In the genomic region with DNA sequence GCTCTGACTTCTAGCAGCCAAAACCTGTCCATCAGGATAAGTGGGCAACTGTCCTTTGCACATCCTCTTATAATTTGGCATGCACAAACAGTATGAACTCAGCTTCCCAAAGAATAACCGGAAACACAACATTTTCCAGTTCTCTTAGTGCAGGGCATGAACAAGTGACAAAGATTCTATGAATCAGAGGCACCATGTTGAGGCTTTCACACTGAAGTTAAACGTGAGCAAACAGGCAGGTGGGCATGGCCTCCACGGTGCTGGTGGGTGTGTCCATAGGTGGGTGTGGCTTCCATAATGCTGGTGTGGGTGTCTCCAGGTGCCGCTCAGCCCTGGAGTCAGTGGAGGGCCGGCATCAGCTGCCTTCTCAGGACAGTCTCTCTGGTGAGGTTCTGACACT, we compare ENCODE assay signal across 24 cellular contexts.
"Had no signal": no experiment of that assay in that cellular context is flagged by ENCODE, and none has a peak within 500 bp of the region (broad histone marks: within the 10 kb centered on the region; RNA-seq: fewer than 3 reads in every experiment).

No MANE protein-coding gene starts in this region.

- H3K36me3 ChIP-seq: gastrocnemius medialis, neutrophil, right lobe of liver, stomach, upper lobe of left lung had no signal

- H3K27ac Mint-ChIP-seq: activated CD4-positive, alpha-beta T cell treated with anti-CD3 and anti-CD28 coated beads, Interleukin-2, amount 10 ng/mL, durations not matched to agents 24 days and 14 days; activated CD8-positive, alpha-beta T cell treated with anti-CD3 and anti-CD28 coated beads for 36 hours; activated naive CD4-positive, alpha-beta T cell treated with anti-CD3 and anti-CD28 coated beads for 36 hours; activated T-helper 2 cell treated with anti-CD3 and anti-CD28 coated beads, Interferon-gamma antibody, Interleukin-2, Interleukin-4, amounts not matched to agents 10 μg/mL and 5 μg/mL and 100 μg/mL, durations not matched to agents 14 hours and 24 hours and 36 hours; endodermal cell; immature natural killer cell; naive thymus-derived CD8-positive, alpha-beta T cell had no signal

- H3K79me2 ChIP-seq: parathyroid adenoma had no signal

- H3K27ac ChIP-seq: body of pancreas, gastrocnemius medialis, neutrophil, parathyroid adenoma, right lobe of liver, stomach, testis, upper lobe of left lung had no signal

- H3K4me1 ChIP-seq: body of pancreas, parathyroid adenoma, right lobe of liver, testis had no signal

- H3K9ac ChIP-seq: parathyroid adenoma had no signal

- H3K27me3 Mint-ChIP-seq: activated CD4-positive, alpha-beta T cell treated with anti-CD3 and anti-CD28 coated beads, Interleukin-2, amount 10 ng/mL, durations not matched to agents 24 days and 14 days had no signal

- ATAC-seq: activated CD8-positive, alpha-beta T cell treated with anti-CD3 and anti-CD28 coated beads for 36 hours; body of pancreas; gastrocnemius medialis; naive thymus-derived CD8-positive, alpha-beta T cell; right lobe of liver had no signal

- H3K9me3 ChIP-seq: body of pancreas, gastrocnemius medialis, right lobe of liver, testis had no signal

- H3K4me1 Mint-ChIP-seq: endodermal cell, immature natural killer cell had no signal

- H3K4me3 ChIP-seq: body of pancreas, gastrocnemius medialis, right lobe of liver, stomach, testis, upper lobe of left lung had no signal

- H3K27me3 ChIP-seq: body of pancreas, gastrocnemius medialis, neutrophil, right lobe of liver, stomach, testis, upper lobe of left lung had no signal

- H3K4me3 Mint-ChIP-seq: activated CD4-positive, alpha-beta T cell treated with anti-CD3 and anti-CD28 coated beads, Interleukin-2, amount 10 ng/mL, durations not matched to agents 24 days and 14 days; activated CD8-positive, alpha-beta T cell treated with anti-CD3 and anti-CD28 coated beads for 36 hours; activated naive CD4-positive, alpha-beta T cell treated with anti-CD3 and anti-CD28 coated beads for 36 hours; endodermal cell; immature natural killer cell; naive thymus-derived CD8-positive, alpha-beta T cell had no signal

- FAIRE-seq: small intestine had no signal

- DNase-seq: activated CD4-positive, alpha-beta T cell treated with anti-CD3 and anti-CD28 coated beads, Interleukin-2, amount 10 ng/mL, durations not matched to agents 24 days and 14 days; activated CD8-positive, alpha-beta T cell treated with anti-CD3 and anti-CD28 coated beads for 36 hours; activated naive CD4-positive, alpha-beta T cell treated with anti-CD3 and anti-CD28 coated beads for 36 hours; activated T-cell treated with anti-CD3 and anti-CD28 coated beads, Interleukin-2, amount 50 U/mL, for 1 hour; caudate nucleus; endodermal cell; gastrocnemius medialis; head of caudate nucleus; immature natural killer cell; mesendoderm; naive thymus-derived CD8-positive, alpha-beta T cell; right lobe of liver; small intestine; stimulated activated CD4-positive, alpha-beta T cell treated with anti-CD3 and anti-CD28 coated beads, Interleukin-15, amount 100 ng/mL, for 24 hours; stimulated activated CD4-positive, alpha-beta T cell treated with anti-CD3 and anti-CD28 coated beads, Interleukin-4, amount 100 ng/mL, for 1 hour; stomach; T-helper 1 cell; T-helper 9 cell; testis; upper lobe of left lung had no signal

- H2AFZ ChIP-seq: parathyroid adenoma had no signal
